ENCODE assay signal across 16 cellular contexts in the genomic region with DNA sequence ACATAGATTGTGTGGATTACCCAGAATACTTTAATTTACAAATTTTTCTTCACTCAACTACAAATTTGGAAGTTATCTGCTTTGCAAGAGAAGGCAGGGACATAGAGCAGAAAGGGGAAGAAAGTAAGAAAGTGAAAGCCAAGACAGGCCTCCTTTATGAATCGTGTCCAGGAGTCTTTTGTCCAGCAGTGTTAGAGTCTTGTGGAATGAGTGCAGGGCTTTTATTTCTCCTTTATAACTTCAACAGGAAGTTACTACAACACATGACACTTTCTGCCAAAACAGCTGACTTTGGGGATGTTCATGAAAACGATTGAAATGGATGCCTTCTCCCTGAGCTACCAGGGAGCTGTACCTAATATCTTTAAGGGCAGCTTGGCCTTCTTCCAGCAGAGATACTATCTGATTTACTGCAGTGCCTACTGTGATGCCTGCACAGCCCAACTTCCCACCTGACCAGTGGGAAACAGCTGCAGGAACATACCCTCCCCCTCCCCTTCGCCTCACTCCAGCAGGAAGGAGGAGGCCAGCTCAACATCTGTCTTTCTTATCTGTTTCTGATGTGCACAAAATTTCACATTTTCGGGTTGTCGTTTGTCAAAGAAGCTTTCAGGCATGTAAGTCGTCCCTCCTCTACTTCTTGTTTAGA.
DNase-seq lines count a peak whose midpoint lies in the region; ATAC-seq, FAIRE-seq and TF ChIP-seq lines count a peak whose summit lies in the region.
"Had no signal": no experiment of that assay in that cellular context is flagged by ENCODE, and none has a peak within 500 bp of the region (broad histone marks: within the 10 kb centered on the region; RNA-seq: fewer than 3 reads in every experiment).

No MANE protein-coding gene starts in this region.

- TF ChIP-seq EP300 in HepG2 (IDR thresholded peaks at IDR 0.05; ENCODE audit: low read depth in 2 of 2, low read length in 2 of 2) (no peak), HepG2 (CRISPR knock-in tag; IDR thresholded peaks at IDR 0.05; ENCODE audit: borderline replicate concordance) (no peak)

- H3K4me2 ChIP-seq in DND-41 (ENCODE audit: insufficient read depth, low read length) (peak overlapping the region; percentile 32; the same call in 1 of the 2 replicates), OCI-LY7 (ENCODE audit: low read length) (peak overlapping the region; percentile 62), HepG2 (ENCODE audit: low read depth, low read length) (no peak overlapping the region)

- H3K9me2 ChIP-seq in OCI-LY7 (ENCODE audit: insufficient read depth, low read length) = no peaks in the 10 kb centered on the region

- H3K36me3 Mint-ChIP-seq in nephron progenitor cell (ENCODE audit: low read depth) = peaks cover 4% of the 10 kb centered on the region
- no peaks in the 10 kb centered on the region for H3K36me3 Mint-ChIP-seq in activated CD8-positive, alpha-beta T cell treated with anti-CD3 and anti-CD28 coated beads for 36 hours (ENCODE audit: low read depth)
- H3K36me3 Mint-ChIP-seq: CD4-positive, CD25-positive, alpha-beta regulatory T cell had no signal

- no peak for TF ChIP-seq POLR2A in HepG2 (IDR thresholded peaks at IDR 0.05; ENCODE audit: insufficient read depth in 1 of 2, low read depth in 2 of 2, low read length in 2 of 2)

- H2AFZ ChIP-seq in DND-41 (ENCODE audit: low read depth, low read length) = peak overlapping the region; percentile 16; the same call in 1 of the 2 replicates
- peak overlapping the region; percentile 93 for H2AFZ ChIP-seq in OCI-LY7 (ENCODE audit: low read length)
- no peak overlapping the region for H2AFZ ChIP-seq in HepG2 (ENCODE audit: low read length)

- 6% methylated on average over 6 of the region's 6 CpGs for WGBS in HepG2 (ENCODE audit: low lambda C conversion rate)

- no peak overlapping the region for H3K4me3 Mint-ChIP-seq in nephron progenitor cell
- H3K4me3 Mint-ChIP-seq in activated CD8-positive, alpha-beta T cell treated with anti-CD3 and anti-CD28 coated beads for 36 hours = no peak overlapping the region
- H3K4me3 Mint-ChIP-seq: CD4-positive, CD25-positive, alpha-beta regulatory T cell; T-helper 1 cell treated with Interleukin-12 subunit alpha and Interleukin-12 subunit beta and Interleukin-4 antibody, amounts not matched to agents 30 μg/mL and 1 μg/mL, for 36 hours had no signal

- FAIRE-seq in HepG2 (lab: Jason Lieb, UNC) = no peak

- no peak for TF ChIP-seq RAD21 in HepG2 (CRISPR knock-in tag; IDR thresholded peaks at IDR 0.05)

- H3K9ac ChIP-seq in DND-41 (ENCODE audit: low read depth, low read length) (no peak overlapping the region), HepG2 (ENCODE audit: insufficient read depth, low read depth, low read length) (no peak overlapping the region)

- H3K27ac Mint-ChIP-seq in nephron progenitor cell = no peak overlapping the region
- H3K27ac Mint-ChIP-seq in activated CD8-positive, alpha-beta T cell treated with anti-CD3 and anti-CD28 coated beads for 36 hours = no peak overlapping the region
- H3K27ac Mint-ChIP-seq: CD4-positive, CD25-positive, alpha-beta regulatory T cell; T-helper 1 cell treated with Interleukin-12 subunit alpha and Interleukin-12 subunit beta and Interleukin-4 antibody, amounts not matched to agents 30 μg/mL and 1 μg/mL, for 36 hours had no signal

- H3K4me1 Mint-ChIP-seq in nephron progenitor cell = peaks cover 22% of the 10 kb centered on the region
- no peaks in the 10 kb centered on the region for H3K4me1 Mint-ChIP-seq in activated CD8-positive, alpha-beta T cell treated with anti-CD3 and anti-CD28 coated beads for 36 hours (ENCODE audit: low read depth)
- H3K4me1 Mint-ChIP-seq: CD4-positive, CD25-positive, alpha-beta regulatory T cell had no signal

- H3K4me1 ChIP-seq in DND-41 (ENCODE audit: insufficient read depth, low read length) (peaks cover 17% of the 10 kb centered on the region), OCI-LY7 (ENCODE audit: insufficient read depth, low read length, poor library complexity, severe bottlenecking) (peaks cover 16% of the 10 kb centered on the region), HepG2 (ENCODE audit: insufficient read depth, low read length) (no peaks in the 10 kb centered on the region)
- H3K4me1 ChIP-seq: breast epithelium had no signal

- no peaks in the 10 kb centered on the region for H4K20me1 ChIP-seq in DND-41 (ENCODE audit: insufficient read depth, low read length)
- H4K20me1 ChIP-seq in OCI-LY7 (ENCODE audit: insufficient read depth, low read length) = no peaks in the 10 kb centered on the region
- no peaks in the 10 kb centered on the region for H4K20me1 ChIP-seq in HepG2 (ENCODE audit: insufficient read depth, low read length)

- in situ Hi-C loops in HepG2 (cut with HindIII; ENCODE audit: extremely low pct_ligation_motif_present, low pct_unique_long_range_greater_than_20kb) = no loop called here

- CTCF ChIA-PET in OCI-LY7 (lab: Charles Lee; ENCODE audit: unreplicated experiment) (interaction anchor here (1.1 kb wide), 1 partner anchor 18 kb away, joined by 3 read pairs; no protein-coding TSS in a partner anchor), HepG2 (lab: Yijun Ruan, JAX; ENCODE audit: low intra/inter-chr PET ratio, low total read pairs) (no interaction called here)
- CTCF ChIA-PET in activated CD8-positive, alpha-beta T cell treated with anti-CD3 and anti-CD28 coated beads for 36 hours (lab: Charles Lee) = no interaction called here

- peaks cover 23% of the 10 kb centered on the region for H3K9me3 Mint-ChIP-seq in nephron progenitor cell
- peaks cover 9% of the 10 kb centered on the region for H3K9me3 Mint-ChIP-seq in activated CD8-positive, alpha-beta T cell treated with anti-CD3 and anti-CD28 coated beads for 36 hours

- H3K27me3 ChIP-seq in DND-41 (ENCODE audit: insufficient read depth, low read length, poor library complexity) = no peaks in the 10 kb centered on the region
- no peaks in the 10 kb centered on the region for H3K27me3 ChIP-seq in HepG2 (ENCODE audit: control insufficient read depth in 1 of 2, insufficient read depth in 2 of 2, low read length in 2 of 2)
- H3K27me3 ChIP-seq: breast epithelium had no signal

- BruUV-seq in OCI-LY7 (replicated peaks; lab: Mats Ljungman, UMichigan) (no TSS peak), HepG2 (replicated peaks; lab: Mats Ljungman, UMichigan) (no TSS peak)

- peak overlapping the region; percentile 37 for H3K27ac ChIP-seq in DND-41 (ENCODE audit: low read length)
- H3K27ac ChIP-seq in OCI-LY7 (ENCODE audit: low read depth, low read length, poor library complexity, severe bottlenecking) = no peak overlapping the region
- no peak overlapping the region for H3K27ac ChIP-seq in HepG2 (ENCODE audit: extremely low read length, insufficient read depth, low read length)

- POLR2A ChIA-PET in OCI-LY7 (lab: Charles Lee) (interaction anchor here (0.6 to 2.1 kb wide), 8 partner anchors 9 to 1539 kb away, joined by 3 to 8 read pairs (median 3); no protein-coding TSS in a partner anchor), HepG2 (lab: Yijun Ruan, JAX) (no interaction called here)
- POLR2A ChIA-PET in activated CD8-positive, alpha-beta T cell treated with anti-CD3 and anti-CD28 coated beads for 36 hours (lab: Charles Lee) = no interaction called here

- H3K9me3 ChIP-seq in DND-41 (ENCODE audit: insufficient read depth, low read length, severe bottlenecking) = no peaks in the 10 kb centered on the region
- H3K9me3 ChIP-seq in OCI-LY7 (ENCODE audit: low read length) = peaks cover 8% of the 10 kb centered on the region; the same call in 1 of the 2 replicates
- H3K9me3 ChIP-seq in HepG2 (ENCODE audit: low read length) = peaks cover 94% of the 10 kb centered on the region
- H3K9me3 ChIP-seq: mucosa of descending colon had no signal

- peak; percentile 71 for DNase-seq in DND-41
- DNase-seq in OCI-LY7 (ENCODE audit: low spot score) = peak; percentile 13
- DNase-seq in fibroblast of villous mesenchyme (ENCODE audit: low read depth) = peak; percentile 39
- DNase-seq in nephron progenitor cell = peak; percentile 12
- DNase-seq in HepG2 (ENCODE audit: low spot score) = no peak
- no peak for DNase-seq in activated CD8-positive, alpha-beta T cell treated with anti-CD3 and anti-CD28 coated beads for 36 hours
- DNase-seq in HuH-7 (ENCODE audit: low spot score) = no peak
- DNase-seq: activated CD4-positive, alpha-beta T cell treated with anti-CD3 and anti-CD28 coated beads, Interleukin-2, amount 50 U/mL, for 1 hour; activated gamma-delta T cell treated with Interleukin-2 at 50 U/mL for 16 hours; CD4-positive, CD25-positive, alpha-beta regulatory T cell; GDM1; mucosa of descending colon; NCI-H2029 had no signal

- peaks cover 3% of the 10 kb centered on the region for H3K27me3 Mint-ChIP-seq in nephron progenitor cell (ENCODE audit: low read depth, poor library complexity)
- no peaks in the 10 kb centered on the region for H3K27me3 Mint-ChIP-seq in activated CD8-positive, alpha-beta T cell treated with anti-CD3 and anti-CD28 coated beads for 36 hours
- H3K27me3 Mint-ChIP-seq: CD4-positive, CD25-positive, alpha-beta regulatory T cell had no signal

- ATAC-seq in DND-41 (ENCODE audit: insufficient read depth, low read depth) = peak; percentile 85
- no peak for ATAC-seq in HepG2
- no peak for ATAC-seq in activated CD8-positive, alpha-beta T cell treated with anti-CD3 and anti-CD28 coated beads for 36 hours
- ATAC-seq in GM21526 (IDR thresholded peaks at IDR 0.05; ENCODE audit: low FRiP score, unreplicated experiment) = no peak
- ATAC-seq: mucosa of descending colon had no signal

- H3K36me3 ChIP-seq in DND-41 (ENCODE audit: insufficient read depth, low read length) = no peaks in the 10 kb centered on the region
- H3K36me3 ChIP-seq in OCI-LY7 (ENCODE audit: insufficient read depth, low read length) = no peaks in the 10 kb centered on the region
- H3K36me3 ChIP-seq in HepG2 (replicated peaks in 1 of 2; ENCODE audit: control insufficient read depth in 1 of 2, insufficient read depth in 2 of 2, low read length in 2 of 2) = no peaks in the 10 kb centered on the region
- H3K36me3 ChIP-seq: breast epithelium had no signal

- H3K79me2 ChIP-seq in DND-41 (ENCODE audit: insufficient read depth, low read length) = no peaks in the 10 kb centered on the region
- no peaks in the 10 kb centered on the region for H3K79me2 ChIP-seq in OCI-LY7 (ENCODE audit: insufficient read depth, low read depth, low read length)
- no peaks in the 10 kb centered on the region for H3K79me2 ChIP-seq in HepG2 (ENCODE audit: insufficient read depth, low read length)

- no peak for TF ChIP-seq CTCF in DND-41 (IDR thresholded peaks at IDR 0.05; ENCODE audit: borderline replicate concordance, extremely low read depth, low read length, poor library complexity, severe bottlenecking)
- TF ChIP-seq CTCF in OCI-LY7 (conservative IDR thresholded peaks at IDR 0.05; ENCODE audit: low read length) = no peak
- TF ChIP-seq CTCF in fibroblast of villous mesenchyme (IDR thresholded peaks at IDR 0.05; ENCODE audit: insufficient read depth, low read depth, low read length) = no peak
- no peak for TF ChIP-seq CTCF in nephron progenitor cell (IDR thresholded peaks at IDR 0.05)
- no peak for TF ChIP-seq CTCF in HepG2 (CRISPR knock-in tag; IDR thresholded peaks at IDR 0.05)
- TF ChIP-seq CTCF in activated CD8-positive, alpha-beta T cell treated with anti-CD3 and anti-CD28 coated beads for 36 hours (IDR thresholded peaks at IDR 0.05) = no peak

- intact Hi-C loops in OCI-LY7 (cut with micrococcal nuclease; ENCODE audit: unreplicated experiment) = no loop called here
- intact Hi-C loops in HepG2 (cut with micrococcal nuclease; ENCODE audit: unreplicated experiment) = no loop called here
- intact Hi-C loops in activated CD8-positive, alpha-beta T cell treated with anti-CD3 and anti-CD28 coated beads for 36 hours (cut with micrococcal nuclease) = no loop called here

- H3K4me3 ChIP-seq in DND-41 (ENCODE audit: low read depth in 1 of 2, low read length in 2 of 2) (no peak overlapping the region), OCI-LY7 (ENCODE audit: low read depth, low read length, poor library complexity, severe bottlenecking) (peak overlapping the region; percentile 11), fibroblast of villous mesenchyme (ENCODE audit: low read depth, low read length) (no peak overlapping the region), HepG2 (replicated peaks in 1 of 3; ENCODE audit: insufficient read depth in 1 of 3, low read depth in 2 of 3, low read length in 3 of 3) (no peak overlapping the region)
- H3K4me3 ChIP-seq: breast epithelium, mucosa of descending colon had no signal

Comparison
In these comparisons a context has a peak if more than half of its experiments do, and no peak if none do; other contexts are left out.
1. DNase-seq: peak in DND-41 (single experiment), OCI-LY7 (single experiment), fibroblast of villous mesenchyme (single experiment) and nephron progenitor cell (single experiment); none in HepG2 (single experiment), activated CD8-positive, alpha-beta T cell treated with anti-CD3 and anti-CD28 coated beads for 36 hours (single experiment) and HuH-7 (single experiment).